In the genomic region with DNA sequence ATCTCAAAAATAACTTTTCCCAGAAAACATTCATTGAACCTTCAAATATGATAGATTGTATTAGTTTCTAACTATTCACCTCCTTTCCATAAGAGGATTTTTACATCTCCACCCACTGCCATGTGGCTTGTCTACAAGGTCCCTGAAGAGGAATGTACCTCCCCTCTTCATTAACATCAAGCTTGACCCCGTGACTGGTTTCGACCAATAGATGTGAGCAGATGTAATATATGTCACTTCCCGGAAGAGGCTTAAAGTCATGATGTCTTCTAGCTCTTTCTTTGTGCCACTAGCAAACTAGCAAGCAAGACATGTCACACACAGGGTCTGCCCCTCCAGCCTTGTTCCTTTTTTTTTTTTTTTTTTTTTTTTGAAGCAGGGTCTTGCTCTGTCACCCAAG, we compare ENCODE assay signal across 19 cellular contexts. TPM values are rescaled to one million over a fixed set of nuclear protein-coding genes. Genes with fewer than 3 reads are reported as not detected.
A peak's percentile ranks its signal among the peaks of the same experiment; 100 is the strongest.
DNase-seq lines count a peak whose midpoint lies in the region; ATAC-seq and TF ChIP-seq lines count a peak whose summit lies in the region.
"Had no signal": no experiment of that assay in that cellular context is flagged by ENCODE, and none has a peak within 500 bp of the region (broad histone marks: within the 10 kb centered on the region; RNA-seq: fewer than 3 reads in every experiment).

No MANE protein-coding gene starts in this region.

- TF ChIP-seq RAD21 in HCT116 (IDR thresholded peaks at IDR 0.05; ENCODE audit: low read depth) = no peak

- H3K4me3 Mint-ChIP-seq in activated naive CD4-positive, alpha-beta T cell treated with anti-CD3 and anti-CD28 coated beads, Interleukin-2, amount 50 U/mL, for 24 hours = peak overlapping the region; percentile 27
- H3K4me3 Mint-ChIP-seq in activated T-helper 17 cell treated with anti-CD3 and anti-CD28 coated beads, Interleukin-2, amount 50 U/mL, for 72 hours = no peak overlapping the region
- peak overlapping the region; percentile 35 for H3K4me3 Mint-ChIP-seq in neural crest cell
- H3K4me3 Mint-ChIP-seq: activated naive CD4-positive, alpha-beta T cell treated with anti-CD3 and anti-CD28 coated beads for 36 hours had no signal

- no peak overlapping the region for H2AFZ ChIP-seq in HCT116 (ENCODE audit: low read depth, low read length, poor library complexity, severe bottlenecking)

- peaks cover 22% of the 10 kb centered on the region; the same call in 1 of the 2 replicates for H4K20me1 ChIP-seq in HCT116 (ENCODE audit: insufficient read depth)

- H3K9me2 ChIP-seq in HCT116 (ENCODE audit: insufficient read depth) = no peaks in the 10 kb centered on the region

- no peak for ATAC-seq in HCT116
- ATAC-seq in activated T-helper 17 cell treated with anti-CD3 and anti-CD28 coated beads, Interleukin-2, amount 50 U/mL, for 72 hours (replicated peaks) = peak; percentile 50
- no peak for ATAC-seq in HG03025 (IDR thresholded peaks at IDR 0.05; ENCODE audit: low FRiP score, unreplicated experiment)
- no peak for ATAC-seq in HG02678 (IDR thresholded peaks at IDR 0.05; ENCODE audit: unreplicated experiment)

- DNase-seq in activated naive CD4-positive, alpha-beta T cell treated with anti-CD3 and anti-CD28 coated beads, Interleukin-2, amount 50 U/mL, for 16 hours = no peak
- DNase-seq in HCT116 (ENCODE audit: low read depth, low spot score) (no peak), neural crest cell (ENCODE audit: low read depth, low spot score) (no peak), HUDEP-2 (lab: John Stamatoyannopoulos, UW; ENCODE audit: unreplicated experiment in 76 of 76) (no peak)
- DNase-seq: activated CD4-positive, CD25-positive, alpha-beta regulatory T cell; activated naive CD4-positive, alpha-beta T cell treated with anti-CD3 and anti-CD28 coated beads for 36 hours; AML-193; brain microvascular endothelial cell; cortex of kidney; hippocampal formation; midbrain; NCI-H2029 treated with DMSO at 0.1 percent for 48 hours; NCI-H510A; Right ventricle myocardium superior; testis had no signal

- POLR2A ChIA-PET in HCT116 (lab: Charles Lee) = no interaction called here

- H3K4me1 ChIP-seq in HCT116 (ENCODE audit: control insufficient read depth in 1 of 2, insufficient read depth in 2 of 2, low read length in 2 of 2) = peaks cover 8% of the 10 kb centered on the region in 2 experiments; a peak in 3 of 4 replicates

- no peak overlapping the region for H3K9ac ChIP-seq in HCT116 (ENCODE audit: low read length)

- H3K36me3 ChIP-seq in HCT116 (ENCODE audit: control insufficient read depth in 1 of 2, insufficient read depth in 2 of 2, low read length in 2 of 2) = peaks cover 23 to 46% of the 10 kb centered on the region in 2 experiments

- H3K4me2 ChIP-seq in HCT116 (ENCODE audit: low read length) = no peak overlapping the region

- no peaks in the 10 kb centered on the region for H3K9me3 Mint-ChIP-seq in activated naive CD4-positive, alpha-beta T cell treated with anti-CD3 and anti-CD28 coated beads, Interleukin-2, amount 50 U/mL, for 24 hours
- H3K9me3 Mint-ChIP-seq in activated T-helper 17 cell treated with anti-CD3 and anti-CD28 coated beads, Interleukin-2, amount 50 U/mL, for 72 hours = no peaks in the 10 kb centered on the region
- H3K9me3 Mint-ChIP-seq in neural crest cell = no peaks in the 10 kb centered on the region
- H3K9me3 Mint-ChIP-seq: activated naive CD4-positive, alpha-beta T cell treated with anti-CD3 and anti-CD28 coated beads for 36 hours had no signal

- H3K27me3 Mint-ChIP-seq in activated naive CD4-positive, alpha-beta T cell treated with anti-CD3 and anti-CD28 coated beads, Interleukin-2, amount 50 U/mL, for 24 hours = no peaks in the 10 kb centered on the region
- H3K27me3 Mint-ChIP-seq in activated T-helper 17 cell treated with anti-CD3 and anti-CD28 coated beads, Interleukin-2, amount 50 U/mL, for 72 hours = no peaks in the 10 kb centered on the region
- no peaks in the 10 kb centered on the region for H3K27me3 Mint-ChIP-seq in neural crest cell (ENCODE audit: low read depth)

- intact Hi-C loops in HCT116 (cut with micrococcal nuclease) = no loop called here

- RAD21 ChIA-PET in HCT116 (lab: Charles Lee; ENCODE audit: low non-redundant PET in 1 of 2, low total read pairs in 2 of 2, uncharacterized antibody in 2 of 2, unreplicated experiment in 2 of 2) = no interaction called here

- CTCF ChIA-PET in HCT116 (lab: Charles Lee) = interaction anchor here (1.0 kb wide), 1 partner anchor 219 kb away, joined by 4 read pairs; no protein-coding TSS in a partner anchor

- no peak for TF ChIP-seq CTCF in HCT116 (IDR thresholded peaks at IDR 0.05 in 2 of 3, conservative IDR thresholded peaks at IDR 0.05 in 1 of 3; ENCODE audit: borderline replicate concordance in 1 of 3, insufficient read depth in 1 of 3, low read depth in 2 of 3, low read length in 2 of 3)
- TF ChIP-seq CTCF in neural crest cell (conservative IDR thresholded peaks at IDR 0.05) = no peak

- no peaks in the 10 kb centered on the region for H3K27me3 ChIP-seq in HCT116 (ENCODE audit: insufficient read depth, low read length)
- H3K27me3 ChIP-seq: brain microvascular endothelial cell, testis had no signal

- H3K9me3 ChIP-seq in HCT116 (ENCODE audit: control insufficient read depth in 1 of 2, insufficient read depth in 1 of 2, low read depth in 1 of 2, low read length in 2 of 2) = no peaks in the 10 kb centered on the region
- H3K9me3 ChIP-seq: testis had no signal

- no peak for TF ChIP-seq POLR2A in HCT116 (IDR thresholded peaks at IDR 0.05; ENCODE audit: borderline replicate concordance, extremely low read depth, insufficient read depth, insufficient read length)

- peak overlapping the region; percentile 4; the same call in 1 of the 2 replicates for H3K27ac ChIP-seq in HCT116 (ENCODE audit: low read depth, low read length)
- H3K27ac ChIP-seq: brain microvascular endothelial cell, testis had no signal

- H3K4me1 Mint-ChIP-seq in activated naive CD4-positive, alpha-beta T cell treated with anti-CD3 and anti-CD28 coated beads, Interleukin-2, amount 50 U/mL, for 24 hours = peaks cover 61% of the 10 kb centered on the region
- peaks cover 28% of the 10 kb centered on the region for H3K4me1 Mint-ChIP-seq in activated T-helper 17 cell treated with anti-CD3 and anti-CD28 coated beads, Interleukin-2, amount 50 U/mL, for 72 hours
- peaks cover 27% of the 10 kb centered on the region for H3K4me1 Mint-ChIP-seq in neural crest cell

- BruUV-seq in HCT116 (replicated peaks; lab: Mats Ljungman, UMichigan) = no TSS peak

- H3K4me3 ChIP-seq in HCT116 (replicated peaks in 1 of 2; ENCODE audit: low read depth in 1 of 2, low read length in 2 of 2) = no peak overlapping the region
- H3K4me3 ChIP-seq: testis had no signal

- H3K27ac Mint-ChIP-seq in activated naive CD4-positive, alpha-beta T cell treated with anti-CD3 and anti-CD28 coated beads, Interleukin-2, amount 50 U/mL, for 24 hours = no peak overlapping the region
- H3K27ac Mint-ChIP-seq in activated T-helper 17 cell treated with anti-CD3 and anti-CD28 coated beads, Interleukin-2, amount 50 U/mL, for 72 hours = peak overlapping the region; percentile 76
- H3K27ac Mint-ChIP-seq in neural crest cell (ENCODE audit: unreplicated experiment) = no peak overlapping the region
- H3K27ac Mint-ChIP-seq: activated naive CD4-positive, alpha-beta T cell treated with anti-CD3 and anti-CD28 coated beads for 36 hours had no signal

- peaks cover 99% of the 10 kb centered on the region for H3K79me2 ChIP-seq in HCT116 (ENCODE audit: insufficient read depth, low read length)

- peaks cover 20% of the 10 kb centered on the region for H3K36me3 Mint-ChIP-seq in activated naive CD4-positive, alpha-beta T cell treated with anti-CD3 and anti-CD28 coated beads, Interleukin-2, amount 50 U/mL, for 24 hours
- H3K36me3 Mint-ChIP-seq in activated T-helper 17 cell treated with anti-CD3 and anti-CD28 coated beads, Interleukin-2, amount 50 U/mL, for 72 hours (ENCODE audit: low read depth) = peaks cover 100% of the 10 kb centered on the region
- H3K36me3 Mint-ChIP-seq in neural crest cell (ENCODE audit: low read depth) = peaks cover 25% of the 10 kb centered on the region

TF ChIP-seq in HCT116, 20 proteins besides CTCF, POLR2A, EP300 and RAD21 (continues in another document):
- TF ChIP-seq CBX3 (IDR thresholded peaks at IDR 0.05; ENCODE audit: low read depth) (no peak), FOSL1 (IDR thresholded peaks at IDR 0.05; ENCODE audit: low read depth) (no peak), TCF7L2 (IDR thresholded peaks at IDR 0.05; ENCODE audit: borderline replicate concordance, extremely low read depth, insufficient read depth, insufficient read length) (no peak), SIN3A (IDR thresholded peaks at IDR 0.05; ENCODE audit: low read depth) (no peak), EZH2phosphoT487 (IDR thresholded peaks at IDR 0.05; ENCODE audit: borderline replicate concordance) (no peak), JUND (IDR thresholded peaks at IDR 0.05) (no peak), YY1 (IDR thresholded peaks at IDR 0.05; ENCODE audit: extremely low read depth, insufficient replicate concordance, low read depth, low read length) (no peak), CEBPB (IDR thresholded peaks at IDR 0.05; ENCODE audit: low read depth) (no peak), SRF (IDR thresholded peaks at IDR 0.05; ENCODE audit: low read depth) (no peak), ATF3 (IDR thresholded peaks at IDR 0.05) (no peak), EZH2 (IDR thresholded peaks at IDR 0.05) (no peak), EGR1 (IDR thresholded peaks at IDR 0.05; ENCODE audit: low read depth) (no peak), ELF1 (IDR thresholded peaks at IDR 0.05; ENCODE audit: borderline replicate concordance, low read depth) (no peak), ZNF274 (IDR thresholded peaks at IDR 0.05; ENCODE audit: low read depth, low read length) (no peak), ZFX (IDR thresholded peaks at IDR 0.05) (no peak), POLR2AphosphoS5 (IDR thresholded peaks at IDR 0.05; ENCODE audit: low read depth, low read length) (no peak)
- TF ChIP-seq, protein P1, sequence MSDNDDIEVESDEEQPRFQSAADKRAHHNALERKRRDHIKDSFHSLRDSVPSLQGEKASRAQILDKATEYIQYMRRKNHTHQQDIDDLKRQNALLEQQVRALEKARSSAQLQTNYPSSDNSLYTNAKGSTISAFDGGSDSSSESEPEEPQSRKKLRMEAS (IDR thresholded peaks at IDR 0.05) = no peak

RNA-seq across cellular contexts. Expression of gene BAZ1B, which starts 6.9 kb away (rescaled TPM):
- total RNA-seq in HCT116 (2021; ENCODE audit: unreplicated experiment) = 81.1 TPM
- polyA plus RNA-seq in HCT116 (2012) = 29.6 and 37.7 TPM in 2 replicates
- total RNA-seq in activated T-helper 17 cell treated with anti-CD3 and anti-CD28 coated beads, Interleukin-2, amount 50 U/mL, for 72 hours = 100 to 1,000 TPM in 1 of 2 donors, 10 to 100 TPM in 1; 59.7 to 102 TPM
- 134 and 135 TPM in 2 replicates for total RNA-seq in neural crest cell

RNA-seq across cellular contexts. Expression of gene BCL7B, which starts 42.3 kb away (rescaled TPM):
- total RNA-seq in HCT116 (2021; ENCODE audit: unreplicated experiment) (50.4 TPM), neural crest cell (49.9 and 51.6 TPM in 2 replicates)
- 48.2 and 49.4 TPM in 2 replicates for polyA plus RNA-seq in HCT116 (2012)
- 10 to 100 TPM; 52.4 to 76.7 TPM for total RNA-seq in activated T-helper 17 cell treated with anti-CD3 and anti-CD28 coated beads, Interleukin-2, amount 50 U/mL, for 72 hours
